In the genomic region with DNA sequence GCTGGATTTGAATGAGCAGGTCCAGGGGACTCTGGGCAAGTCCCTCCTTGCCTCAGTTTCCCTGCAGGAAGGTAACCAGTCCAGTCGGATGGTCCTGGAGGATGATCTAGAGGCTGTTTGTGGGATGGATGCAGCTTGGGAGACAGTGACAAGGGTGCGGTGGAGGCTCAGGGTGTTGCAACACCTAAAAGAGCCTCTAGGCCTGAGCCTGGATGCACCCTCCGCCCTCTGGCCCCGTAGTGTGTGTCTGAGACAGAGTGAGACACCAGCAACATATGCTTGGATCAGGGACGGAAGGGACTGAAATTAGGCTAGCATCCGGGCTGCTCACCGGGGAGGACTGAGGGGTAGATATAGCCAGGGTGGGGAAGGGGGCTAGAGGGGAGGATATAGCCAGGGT, we compare ENCODE assay signal across 1 cellular context.
TF ChIP-seq lines count a peak whose summit lies in the region.

No MANE protein-coding gene starts in this region.

TF ChIP-seq in IMR-90, 13 proteins besides CTCF, POLR2A, EP300 and RAD21:
- TF ChIP-seq CEBPB (IDR thresholded peaks at IDR 0.05; ENCODE audit: low read depth, low read length) (peak; percentile 80), SMC3 (IDR thresholded peaks at IDR 0.05; ENCODE audit: low read depth, low read length) (no peak)
